9 cellular contexts compared by ENCODE assay signal in the genomic region with DNA sequence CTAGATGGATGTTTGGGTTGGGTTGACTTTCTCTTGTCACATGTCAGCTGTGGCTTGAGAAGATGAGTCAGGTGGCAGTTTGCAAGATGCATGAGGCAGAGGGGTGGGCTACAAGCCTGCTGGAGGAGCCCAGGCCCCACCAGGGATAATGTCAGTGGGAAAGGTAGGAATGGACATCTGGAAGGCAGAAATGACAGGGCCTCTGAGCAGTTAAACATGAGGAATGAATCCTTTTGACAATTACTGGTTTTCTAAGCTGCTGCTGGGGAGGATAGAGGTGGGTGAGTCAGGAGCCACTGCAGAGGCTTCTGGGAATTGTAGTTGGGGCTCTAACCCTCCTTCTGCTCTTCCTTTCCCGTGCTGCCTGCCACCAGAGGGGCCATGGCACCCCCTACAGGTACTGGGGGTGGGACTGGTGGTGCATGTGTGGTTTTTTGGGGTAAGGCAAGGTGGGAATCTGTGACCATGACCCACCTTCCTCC. TPM values are rescaled to one million over a fixed set of nuclear protein-coding genes. Genes with fewer than 3 reads are reported as not detected.
DNase-seq lines count a peak whose midpoint lies in the region; ATAC-seq and TF ChIP-seq lines count a peak whose summit lies in the region.
"Had no signal": no experiment of that assay in that cellular context is flagged by ENCODE, and none has a peak within 500 bp of the region (broad histone marks: within the 10 kb centered on the region; RNA-seq: fewer than 3 reads in every experiment).

No MANE protein-coding gene starts in this region.

- no peaks in the 10 kb centered on the region for H3K9me3 Mint-ChIP-seq in activated T-cell treated with anti-CD3 and anti-CD28 coated beads, Interleukin-2, amount 50 U/mL, for 24 hours
- H3K9me3 Mint-ChIP-seq: natural killer cell treated with Interleukin-12 subunit alpha and Interleukin-12 subunit beta and Interleukin-15 and Interleukin-18, amount 100 ng/mL, for 72 hours had no signal

- TF ChIP-seq CTCF in DOHH2 (IDR thresholded peaks at IDR 0.05; ENCODE audit: low read depth, low read length, poor library complexity, severe bottlenecking) (peak; percentile 45), mucosa of descending colon (IDR thresholded peaks at IDR 0.05) (no peak)

- no peak overlapping the region for H3K4me2 ChIP-seq in DOHH2 (ENCODE audit: low read length)

- ATAC-seq in mucosa of descending colon: peak; percentile 25
- ATAC-seq in HG03139 (IDR thresholded peaks at IDR 0.05; ENCODE audit: unreplicated experiment): no peak
- ATAC-seq in HG03097 (IDR thresholded peaks at IDR 0.05; ENCODE audit: low FRiP score, unreplicated experiment): no peak
- ATAC-seq in HG03196 (IDR thresholded peaks at IDR 0.05; ENCODE audit: unreplicated experiment): no peak

- H3K27ac ChIP-seq in DOHH2 (ENCODE audit: low read depth, low read length): no peak overlapping the region

- H3K36me3 Mint-ChIP-seq in activated T-cell treated with anti-CD3 and anti-CD28 coated beads, Interleukin-2, amount 50 U/mL, for 24 hours (ENCODE audit: low read depth): peaks cover 78% of the 10 kb centered on the region

- H3K4me1 ChIP-seq in DOHH2 (ENCODE audit: control insufficient read depth, low read length) (peaks cover 17% of the 10 kb centered on the region), mucosa of descending colon (ENCODE audit: low read depth) (no peaks in the 10 kb centered on the region)

- no peaks in the 10 kb centered on the region for H3K79me2 ChIP-seq in DOHH2 (ENCODE audit: control insufficient read depth, low read length)

- no peak overlapping the region for H3K4me3 ChIP-seq in DOHH2 (ENCODE audit: low read length)
- no peak overlapping the region for H3K4me3 ChIP-seq in mucosa of descending colon

- H3K36me3 ChIP-seq in DOHH2 (ENCODE audit: control insufficient read depth, low read length) (peaks cover 26% of the 10 kb centered on the region), mucosa of descending colon (ENCODE audit: low read depth) (peaks cover 18% of the 10 kb centered on the region)

- H3K4me1 Mint-ChIP-seq in activated T-cell treated with anti-CD3 and anti-CD28 coated beads, Interleukin-2, amount 50 U/mL, for 24 hours (ENCODE audit: low read depth): peaks cover 17% of the 10 kb centered on the region

- H3K9me3 ChIP-seq in DOHH2 (ENCODE audit: control insufficient read depth, insufficient read depth, low read length) (no peaks in the 10 kb centered on the region), mucosa of descending colon (no peaks in the 10 kb centered on the region)

- no peaks in the 10 kb centered on the region for H3K9me2 ChIP-seq in DOHH2 (replicated peaks; ENCODE audit: control insufficient read depth, low read length)

- intact Hi-C loops in mucosa of descending colon (cut with DNase I, micrococcal nuclease): no loop called here

- H3K27me3 Mint-ChIP-seq in activated T-cell treated with anti-CD3 and anti-CD28 coated beads, Interleukin-2, amount 50 U/mL, for 24 hours: no peaks in the 10 kb centered on the region
- H3K27me3 Mint-ChIP-seq: natural killer cell treated with Interleukin-12 subunit alpha and Interleukin-12 subunit beta and Interleukin-15 and Interleukin-18, amount 100 ng/mL, for 72 hours had no signal

- DNase-seq in HuH-7 (ENCODE audit: low spot score): peak; percentile 18
- peak; percentile 61 for DNase-seq in activated T-cell treated with anti-CD3 and anti-CD28 coated beads, Interleukin-2, amount 50 U/mL, for 24 hours
- DNase-seq in mucosa of descending colon: no peak
- DNase-seq in foreskin melanocyte: no peak

- no peak overlapping the region for H3K4me3 Mint-ChIP-seq in activated T-cell treated with anti-CD3 and anti-CD28 coated beads, Interleukin-2, amount 50 U/mL, for 24 hours
- H3K4me3 Mint-ChIP-seq: natural killer cell treated with Interleukin-12 subunit alpha and Interleukin-12 subunit beta and Interleukin-15 and Interleukin-18, amount 100 ng/mL, for 72 hours had no signal

- H3F3A ChIP-seq in DOHH2 (ENCODE audit: control insufficient read depth, insufficient read depth): no peaks in the 10 kb centered on the region

- peak overlapping the region; percentile 86 for H3K27ac Mint-ChIP-seq in activated T-cell treated with anti-CD3 and anti-CD28 coated beads, Interleukin-2, amount 50 U/mL, for 24 hours

- H4K20me1 ChIP-seq in DOHH2 (ENCODE audit: control insufficient read depth, insufficient read depth, low read depth, low read length): no peaks in the 10 kb centered on the region

- H3K27me3 ChIP-seq in DOHH2 (ENCODE audit: control insufficient read depth, low read length): no peaks in the 10 kb centered on the region

RNA-seq across cellular contexts. Expression of a gene that starts 15.7 kb away (rescaled TPM):
- total RNA-seq in mucosa of descending colon: 1 to 10 TPM; 3.0 to 5.3 (median 3.6) TPM
- total RNA-seq: natural killer cell treated with Interleukin-12 subunit alpha and Interleukin-12 subunit beta and Interleukin-15 and Interleukin-18, amount 100 ng/mL, for 72 hours had no signal

RNA-seq across cellular contexts. Expression of a gene that starts 21.8 kb away (rescaled TPM):
- 100 to 1,000 TPM; 219 to 286 (median 273) TPM for total RNA-seq in mucosa of descending colon

RNA-seq across cellular contexts. Expression of a gene that starts 22.2 kb away (rescaled TPM):
- 1 to 10 TPM; 1.8 to 4.5 (median 3.5) TPM for total RNA-seq in mucosa of descending colon

RNA-seq across cellular contexts. Expression of a gene that starts 32.0 kb away (rescaled TPM):
- total RNA-seq in mucosa of descending colon: 10 to 100 TPM; 56.6 to 71.7 (median 57.1) TPM

RNA-seq across cellular contexts. Expression of a gene that starts 51.9 kb away (rescaled TPM):
- 10 to 100 TPM; 41.3 to 54.0 (median 51.7) TPM for total RNA-seq in mucosa of descending colon

Comparison
In these comparisons a context has a peak if more than half of its experiments do, and no peak if none do; other contexts are left out.
1. DNase-seq: peak in HuH-7 (single experiment) and activated T-cell treated with anti-CD3 and anti-CD28 coated beads, Interleukin-2, amount 50 U/mL, for 24 hours (single experiment); none in mucosa of descending colon (0 of 3) and foreskin melanocyte (single experiment).